ENCODE assay signal across 2 cellular contexts in genomic region chrX:129653985-129654651, GRCh38.
TF ChIP-seq lines count a peak whose summit lies in the region.

No MANE protein-coding gene starts in this region.

TF ChIP-seq in HCT116, 20 proteins besides CTCF, POLR2A, EP300 and RAD21 (continued from another document):
- TF ChIP-seq FOSL1 (IDR thresholded peaks at IDR 0.05; ENCODE audit: low read depth), result no peak
- 0 out of 2 replicates have a peak, but pooled peaks have one; percentile 26 for TF ChIP-seq MAX (IDR thresholded peaks at IDR 0.05)
- no peak for TF ChIP-seq EZH2 (IDR thresholded peaks at IDR 0.05)

TF ChIP-seq in H1, 55 proteins besides CTCF, POLR2A, EP300 and RAD21:
- TF ChIP-seq MAFK (IDR thresholded peaks at IDR 0.05; ENCODE audit: low read depth, low read length) (no peak), MAX (IDR thresholded peaks at IDR 0.05) (0 out of 2 replicates have a peak, but pooled peaks have one; percentile 3), HDAC2 (IDR thresholded peaks at IDR 0.05; ENCODE audit: borderline replicate concordance in 1 of 2, low read depth in 2 of 2, low read length in 2 of 2) (no peak), TCF12 (IDR thresholded peaks at IDR 0.05; ENCODE audit: low read depth, low read length) (no peak), ZNF274 (IDR thresholded peaks at IDR 0.05; ENCODE audit: borderline replicate concordance, extremely low read depth, low read length) (no peak), PHF8 (conservative IDR thresholded peaks at IDR 0.05; ENCODE audit: low read depth, low read length) (no peak), USF2 (IDR thresholded peaks at IDR 0.05; ENCODE audit: low read length) (no peak), NANOG (IDR thresholded peaks at IDR 0.05; ENCODE audit: insufficient read depth, low read depth, low read length, poor library complexity, severe bottlenecking) (no peak), EZH2 (IDR thresholded peaks at IDR 0.05; ENCODE audit: low read depth, low read length, severe bottlenecking) (peak; percentile 54), YY1 (IDR thresholded peaks at IDR 0.05; ENCODE audit: low read depth, low read length) (no peak), CHD2 (IDR thresholded peaks at IDR 0.05; ENCODE audit: low read length) (no peak), KDM4A (IDR thresholded peaks at IDR 0.05; ENCODE audit: low read depth, low read length, severe bottlenecking) (peak; percentile 50), BACH1 (IDR thresholded peaks at IDR 0.05; ENCODE audit: low read length) (no peak), TAF7 (optimal IDR thresholded peaks at IDR 0.05; ENCODE audit: borderline replicate concordance, low read depth, low read length) (no peak)
- TF ChIP-seq, protein P1, sequence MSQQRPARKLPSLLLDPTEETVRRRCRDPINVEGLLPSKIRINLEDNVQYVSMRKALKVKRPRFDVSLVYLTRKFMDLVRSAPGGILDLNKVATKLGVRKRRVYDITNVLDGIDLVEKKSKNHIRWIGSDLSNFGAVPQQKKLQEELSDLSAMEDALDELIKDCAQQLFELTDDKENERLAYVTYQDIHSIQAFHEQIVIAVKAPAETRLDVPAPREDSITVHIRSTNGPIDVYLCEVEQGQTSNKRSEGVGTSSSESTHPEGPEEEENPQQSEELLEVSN (IDR thresholded peaks at IDR 0.05), result peak; percentile 27; the same call in 1 of the 2 replicates
